Comparison of ENCODE assay signal across 14 cellular contexts in genomic region chr12:132305560-132305966, GRCh38. TPM values are rescaled to one million over a fixed set of nuclear protein-coding genes. Genes with fewer than 3 reads are reported as not detected.
DNase-seq lines count a peak whose midpoint lies in the region; ATAC-seq and TF ChIP-seq lines count a peak whose summit lies in the region.
"Had no signal": no experiment of that assay in that cellular context is flagged by ENCODE, and none has a peak within 500 bp of the region (broad histone marks: within the 10 kb centered on the region; RNA-seq: fewer than 3 reads in every experiment).

No MANE protein-coding gene starts in this region.

- no peak overlapping the region for H3K4me3 ChIP-seq in left ventricle myocardium inferior
- no peak overlapping the region for H3K4me3 ChIP-seq in BLaER1
- H3K4me3 ChIP-seq in lower lobe of right lung: no peak overlapping the region
- H3K4me3 ChIP-seq in osteoblast (ENCODE audit: insufficient read depth, low read length): no peak overlapping the region
- H3K4me3 ChIP-seq: GM23338 had no signal

- POLR2A ChIA-PET in RWPE1 (lab: Yijun Ruan, JAX; ENCODE audit: low non-redundant PET): no interaction called here

- H3K36me3 ChIP-seq in left ventricle myocardium inferior (no peaks in the 10 kb centered on the region), BLaER1 (no peaks in the 10 kb centered on the region), lower lobe of right lung (no peaks in the 10 kb centered on the region), osteoblast (ENCODE audit: insufficient read depth, low read length) (no peaks in the 10 kb centered on the region)

- H2AFZ ChIP-seq in osteoblast (ENCODE audit: low read length): no peak overlapping the region
- H2AFZ ChIP-seq: GM23338 had no signal

- CTCF ChIA-PET in RWPE1 (lab: Yijun Ruan, JAX): no interaction called here

- ATAC-seq in left ventricle myocardium superior (no peak), lower lobe of right lung (peak in 1 of 2 donors; percentile 12)
- ATAC-seq: GM23338 had no signal

- H3K9ac ChIP-seq in BLaER1: no peak overlapping the region

- H3K9me3 ChIP-seq in left ventricle myocardium inferior (replicated peaks) (peaks cover 12% of the 10 kb centered on the region), BLaER1 (peaks cover 29% of the 10 kb centered on the region), lower lobe of right lung (no peaks in the 10 kb centered on the region), osteoblast (ENCODE audit: low read depth, low read length) (no peaks in the 10 kb centered on the region)

- no peaks in the 10 kb centered on the region for H3K79me2 ChIP-seq in osteoblast (ENCODE audit: insufficient read depth, low read length)

- no peaks in the 10 kb centered on the region for H3K4me1 ChIP-seq in left ventricle myocardium inferior
- peaks cover 45% of the 10 kb centered on the region for H3K4me1 ChIP-seq in BLaER1
- no peaks in the 10 kb centered on the region for H3K4me1 ChIP-seq in lower lobe of right lung
- H3K4me1 ChIP-seq in osteoblast (ENCODE audit: insufficient read depth, low read length): no peaks in the 10 kb centered on the region

- H3K27me3 ChIP-seq in left ventricle myocardium inferior (ENCODE audit: low read depth) (peaks cover 39% of the 10 kb centered on the region), BLaER1 (peaks cover 10% of the 10 kb centered on the region; the same call in 1 of the 2 replicates), lower lobe of right lung (ENCODE audit: low read depth) (peaks cover 12% of the 10 kb centered on the region), osteoblast (ENCODE audit: insufficient read depth, low read length) (no peaks in the 10 kb centered on the region)

- intact Hi-C loops in left ventricle myocardium superior (cut with micrococcal nuclease): no loop called here
- intact Hi-C loops in left ventricle myocardium inferior (cut with micrococcal nuclease): no loop called here
- intact Hi-C loops in lower lobe of right lung (cut with DNase I): no loop called here

- TF ChIP-seq CTCF in left ventricle myocardium inferior (IDR thresholded peaks at IDR 0.05; ENCODE audit: borderline replicate concordance): no peak
- no peak for TF ChIP-seq CTCF in RWPE1 (conservative IDR thresholded peaks at IDR 0.05; ENCODE audit: low read depth)
- no peak for TF ChIP-seq CTCF in lower lobe of right lung (IDR thresholded peaks at IDR 0.05)
- no peak for TF ChIP-seq CTCF in osteoblast (IDR thresholded peaks at IDR 0.05; ENCODE audit: extremely low read depth, low read depth, low read length)

- H4K20me1 ChIP-seq in BLaER1 (no peaks in the 10 kb centered on the region), osteoblast (ENCODE audit: insufficient read depth, low read length) (no peaks in the 10 kb centered on the region)

- DNase-seq in left ventricle myocardium superior (peak; percentile 17), left ventricle myocardium inferior (no peak), RWPE1 (ENCODE audit: low spot score) (no peak), lower lobe of right lung (peak; percentile 30), NK-92 (lab: John Stamatoyannopoulos, UW; ENCODE audit: unreplicated experiment) (no peak), osteoblast (ENCODE audit: insufficient read length, low spot score, missing footprints) (no peak)
- DNase-seq: ACHN; C1 segment of cervical spinal cord; Calu3; CD4-positive, alpha-beta T cell; DMS 273 treated with DMSO at 0.1 percent for 48 hours had no signal

- H3K27ac ChIP-seq in left ventricle myocardium inferior (replicated peaks): no peak overlapping the region
- H3K27ac ChIP-seq in BLaER1: 0 out of 2 replicates have a peak overlapping the region, but pooled peaks have one; percentile 1
- peak overlapping the region; percentile 79 for H3K27ac ChIP-seq in RWPE1
- no peak overlapping the region for H3K27ac ChIP-seq in lower lobe of right lung
- H3K27ac ChIP-seq in osteoblast (ENCODE audit: low read depth, low read length): no peak overlapping the region

- H3K4me2 ChIP-seq in BLaER1: no peak overlapping the region
- H3K4me2 ChIP-seq in osteoblast (ENCODE audit: insufficient read depth, low read length): no peak overlapping the region
- H3K4me2 ChIP-seq: GM23338 had no signal

RNA-seq across cellular contexts. Expression of gene GALNT9, which starts 23.8 kb away (rescaled TPM):
- total RNA-seq in left ventricle myocardium superior: 1.6 TPM
- not detected for total RNA-seq in left ventricle myocardium inferior
- not detected for total RNA-seq in lower lobe of right lung
- total RNA-seq in osteoblast: 0.36 and 1.2 TPM in 2 replicates
- total RNA-seq: CD4-positive, alpha-beta T cell; HT-29 had no signal

Comparison
In these comparisons a context has a peak if more than half of its experiments do, and no peak if none do; other contexts are left out.
1. DNase-seq: peak in left ventricle myocardium superior (single experiment) and lower lobe of right lung (single experiment); none in left ventricle myocardium inferior (single experiment), RWPE1 (single experiment), NK-92 (single experiment) and osteoblast (single experiment).
2. H3K27ac ChIP-seq: peak in BLaER1 (single experiment) and RWPE1 (single experiment); none in left ventricle myocardium inferior (single experiment), lower lobe of right lung (single experiment) and osteoblast (single experiment).